In genomic region chr15:34367128-34368081, GRCh38 we compare ENCODE assay signal across 1 cellular context.
A peak's percentile ranks its signal among the peaks of the same experiment; 100 is the strongest.
TF ChIP-seq lines count a peak whose summit lies in the region.

TSS of gene LPCAT4 (minus strand) at chr15:34367196. CDS start at chr15:34367100, 96 bp downstream.

TF ChIP-seq in K562, 482 proteins besides CTCF, POLR2A, EP300 and RAD21 (continued from another document and continues in another):
- TF ChIP-seq ZBTB11 (CRISPR knock-in tag; IDR thresholded peaks at IDR 0.05), result peak in 1 of 3 experiments; percentile 46; a peak in 1 of 6 replicates
- 0 out of 4 replicates have a peak, but pooled peaks of 1 of the 2 experiments have one; percentile 47 for TF ChIP-seq TBL1XR1 (IDR thresholded peaks at IDR 0.05; ENCODE audit: low read length in 2 of 2)
- no peak for TF ChIP-seq HNRNPUL1 (IDR thresholded peaks at IDR 0.05; ENCODE audit: low read length)
- peak; percentile 83; the same call in 1 of the 2 replicates for TF ChIP-seq HMGXB4 (CRISPR knock-in tag; IDR thresholded peaks at IDR 0.05)
- no peak for TF ChIP-seq BCLAF1 (IDR thresholded peaks at IDR 0.05; ENCODE audit: borderline replicate concordance in 1 of 2, control insufficient read depth in 1 of 2, low read depth in 2 of 2, low read length in 1 of 2)
- TF ChIP-seq BCOR (IDR thresholded peaks at IDR 0.05), result peak; percentile 64
- peak; percentile 70 for TF ChIP-seq STAG1 (CRISPR knock-in tag; IDR thresholded peaks at IDR 0.05; ENCODE audit: borderline replicate concordance)
- TF ChIP-seq CUX1 (CRISPR knock-in tag; IDR thresholded peaks at IDR 0.05), result no peak
- 0 out of 4 replicates have a peak, but pooled peaks of 1 of the 2 experiments have one; percentile 21 for TF ChIP-seq TRIM24 (IDR thresholded peaks at IDR 0.05)
- TF ChIP-seq ZNF511 (CRISPR knock-in tag; IDR thresholded peaks at IDR 0.05), result 0 out of 2 replicates have a peak, but pooled peaks have one; percentile 47
- TF ChIP-seq BRD9 (IDR thresholded peaks at IDR 0.05; ENCODE audit: low read depth, partially characterized antibody), result peak; percentile 53
- TF ChIP-seq CCNT2 (IDR thresholded peaks at IDR 0.05; ENCODE audit: borderline replicate concordance, extremely low read depth, insufficient read length, low read depth, low read length), result peak; percentile 76
- TF ChIP-seq RFX5 (IDR thresholded peaks at IDR 0.05; ENCODE audit: low read depth, low read length), result no peak
- TF ChIP-seq TFAP4 (CRISPR knock-in tag; IDR thresholded peaks at IDR 0.05; ENCODE audit: borderline replicate concordance), result peak; percentile 67
- no peak for TF ChIP-seq ZNF165 (CRISPR knock-in tag; IDR thresholded peaks at IDR 0.05; ENCODE audit: borderline replicate concordance)
- no peak for TF ChIP-seq FOXA1 (IDR thresholded peaks at IDR 0.05; ENCODE audit: borderline replicate concordance)
- no peak for TF ChIP-seq POLR2H (tag; IDR thresholded peaks at IDR 0.05; ENCODE audit: low read depth)
- no peak for TF ChIP-seq NR2F6 (CRISPR knock-in tag; IDR thresholded peaks at IDR 0.05)
- no peak; the same call in 1 of the 2 replicates for TF ChIP-seq ILF3 (IDR thresholded peaks at IDR 0.05; ENCODE audit: borderline replicate concordance)
- peak; percentile 83 for TF ChIP-seq CTCFL (IDR thresholded peaks at IDR 0.05; ENCODE audit: borderline replicate concordance, insufficient read depth, low read depth, low read length, poor library complexity, severe bottlenecking)
- TF ChIP-seq BHLHE40 (IDR thresholded peaks at IDR 0.05; ENCODE audit: low read length), result 0 out of 2 replicates have a peak, but pooled peaks have one; percentile 8
- TF ChIP-seq ZNF79 (CRISPR knock-in tag; IDR thresholded peaks at IDR 0.05; ENCODE audit: low read depth), result no peak
- peak in 1 of 2 experiments; percentile 72; a peak in 1 of 4 replicates for TF ChIP-seq TEAD1 (CRISPR knock-in tag; IDR thresholded peaks at IDR 0.05)
- peak; percentile 95 for TF ChIP-seq PHF8 (IDR thresholded peaks at IDR 0.05; ENCODE audit: borderline replicate concordance, low read length)
- TF ChIP-seq HDAC1 (IDR thresholded peaks at IDR 0.05), result peak in 1 of 2 experiments; percentile 58; a peak in 1 of 4 replicates
- no peak for TF ChIP-seq NR4A1 (CRISPR knock-in tag; IDR thresholded peaks at IDR 0.05)
- TF ChIP-seq NR4A1 (tag; IDR thresholded peaks at IDR 0.05), result 0 out of 2 replicates have a peak, but pooled peaks have one; percentile 46
- 0 out of 4 replicates have a peak, but pooled peaks of 1 of the 2 experiments have one; percentile 34 for TF ChIP-seq MLLT1 (IDR thresholded peaks at IDR 0.05)
- peak; percentile 25; the same call in 1 of the 2 replicates for TF ChIP-seq ZNF263 (CRISPR knock-in tag; IDR thresholded peaks at IDR 0.05; ENCODE audit: borderline replicate concordance)
- TF ChIP-seq ZBTB17 (CRISPR knock-in tag; IDR thresholded peaks at IDR 0.05), result peak; percentile 33; the same call in 1 of the 2 replicates
- no peak for TF ChIP-seq NR2C2 (CRISPR knock-in tag; IDR thresholded peaks at IDR 0.05)
- TF ChIP-seq NR2C2 (tag; IDR thresholded peaks at IDR 0.05), result peak; percentile 70
- peak; percentile 50; the same call in 1 of the 2 replicates for TF ChIP-seq SMARCA4 (IDR thresholded peaks at IDR 0.05)
